ENCODE assay signal across 23 cellular contexts in genomic region chr11:113557926-113558325, GRCh38.
"Had no signal": no experiment of that assay in that cellular context is flagged by ENCODE, and none has a peak within 500 bp of the region (broad histone marks: within the 10 kb centered on the region; RNA-seq: fewer than 3 reads in every experiment).

No MANE protein-coding gene starts in this region.

- H3K9me3 ChIP-seq: colonic mucosa, esophagus muscularis mucosa, esophagus squamous epithelium, gastrocnemius medialis, gastroesophageal sphincter, heart left ventricle, heart right ventricle had no signal

- ATAC-seq: effector memory CD8-positive, alpha-beta T cell; esophagus mucosa; foreskin keratinocyte; gastrocnemius medialis; gastroesophageal sphincter; heart left ventricle; heart right ventricle had no signal

- H3K4me3 ChIP-seq: colonic mucosa, coronary artery, dorsolateral prefrontal cortex, esophagus muscularis mucosa, esophagus squamous epithelium, gastrocnemius medialis, gastroesophageal sphincter, heart left ventricle, heart right ventricle, hepatocyte had no signal

- H3K4me1 ChIP-seq: colonic mucosa had no signal

- DNase-seq: colonic mucosa; cortex of kidney; dermis blood vessel endothelial cell; dorsolateral prefrontal cortex; effector CD4-positive, alpha-beta T cell; effector CD8-positive, alpha-beta T cell; effector memory CD4-positive, alpha-beta T cell; effector memory CD8-positive, alpha-beta T cell; erythroblast; esophagus squamous epithelium; foreskin fibroblast; foreskin keratinocyte; foreskin melanocyte; gastrocnemius medialis; glutamatergic neuron; head of caudate nucleus; heart left ventricle; heart right ventricle had no signal

- H3K36me3 ChIP-seq: colonic mucosa, esophagus muscularis mucosa, esophagus squamous epithelium, gastrocnemius medialis, gastroesophageal sphincter, heart left ventricle, heart right ventricle had no signal

- H3K27me3 ChIP-seq: colonic mucosa, esophagus muscularis mucosa, esophagus squamous epithelium, foreskin keratinocyte, gastrocnemius medialis, gastroesophageal sphincter, heart left ventricle, hepatocyte had no signal
